24 cellular contexts compared by ENCODE assay signal in the genomic region with DNA sequence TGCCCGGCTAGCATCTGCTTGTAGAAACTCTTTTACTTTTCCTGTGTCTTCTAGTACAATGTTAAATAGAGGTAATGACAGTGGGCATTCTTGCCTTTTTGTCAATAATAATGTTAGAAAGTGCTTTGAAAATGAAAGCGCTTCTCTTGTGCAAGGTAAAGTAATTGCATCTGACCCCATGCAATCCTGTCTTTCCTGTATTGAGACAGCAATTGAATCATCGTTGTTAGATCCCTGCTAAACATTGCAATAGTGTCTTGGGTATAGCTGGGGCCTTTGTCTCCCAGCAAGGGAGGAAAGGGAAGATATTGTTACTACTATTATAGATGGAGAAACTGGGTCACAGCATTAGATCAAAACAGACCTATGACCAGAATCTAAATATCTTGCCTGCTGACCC.
"Had no signal": no experiment of that assay in that cellular context is flagged by ENCODE, and none has a peak within 500 bp of the region (broad histone marks: within the 10 kb centered on the region; RNA-seq: fewer than 3 reads in every experiment).

No MANE protein-coding gene starts in this region.

- H3K4me1 ChIP-seq: body of pancreas, right lobe of liver, uterus had no signal

- H3K27ac ChIP-seq: body of pancreas, esophagus muscularis mucosa, gastrocnemius medialis, neutrophil, right lobe of liver, thoracic aorta, uterus had no signal

- H3K4me3 ChIP-seq: body of pancreas, esophagus muscularis mucosa, gastrocnemius medialis, right lobe of liver, thoracic aorta, uterus had no signal

- H3K36me3 Mint-ChIP-seq: activated naive CD8-positive, alpha-beta T cell; stimulated activated effector memory CD8-positive, alpha-beta T cell treated with anti-CD3 and anti-CD28 coated beads, Interleukin-12 subunit alpha, Interleukin-12 subunit beta, amount 100 ng/mL, for 72 hours; type B pancreatic cell had no signal

- H3K27ac Mint-ChIP-seq: activated CD8-positive, alpha-beta T cell treated with anti-CD3 and anti-CD28 coated beads, Interleukin-2, amount 10 ng/mL, durations not matched to agents 7 days and 5 days; activated naive CD8-positive, alpha-beta T cell; nephron; stimulated activated effector memory CD8-positive, alpha-beta T cell treated with anti-CD3 and anti-CD28 coated beads, Interleukin-12 subunit alpha, Interleukin-12 subunit beta, amount 100 ng/mL, for 72 hours; stimulated activated naive CD8-positive, alpha-beta T cell treated with anti-CD3 and anti-CD28 coated beads, Interleukin-15, Interleukin-2, amounts not matched to agents 100 ng/mL and 50 ng/mL, for 24 hours; type B pancreatic cell had no signal

- H3K36me3 ChIP-seq: esophagus muscularis mucosa, gastrocnemius medialis, neutrophil, right lobe of liver, thoracic aorta, uterus had no signal

- ATAC-seq: activated CD8-positive, alpha-beta T cell treated with anti-CD3 and anti-CD28 coated beads, Interleukin-2, amount 10 ng/mL, durations not matched to agents 7 days and 5 days; body of pancreas; gastrocnemius medialis; left ventricle myocardium superior; right lobe of liver; stimulated activated effector memory CD8-positive, alpha-beta T cell treated with anti-CD3 and anti-CD28 coated beads, Interleukin-12 subunit alpha, Interleukin-12 subunit beta, amount 100 ng/mL, for 72 hours had no signal

- H3K27me3 Mint-ChIP-seq: activated naive CD8-positive, alpha-beta T cell; stimulated activated naive CD8-positive, alpha-beta T cell treated with anti-CD3 and anti-CD28 coated beads, Interleukin-15, Interleukin-2, amounts not matched to agents 100 ng/mL and 50 ng/mL, for 24 hours had no signal

- H3K9me3 ChIP-seq: body of pancreas, esophagus muscularis mucosa, gastrocnemius medialis, neutrophil, right lobe of liver, thoracic aorta, uterus had no signal

- H3K27me3 ChIP-seq: body of pancreas, esophagus muscularis mucosa, gastrocnemius medialis, neutrophil, right lobe of liver, uterus had no signal

- H3K9me3 Mint-ChIP-seq: nephron; stimulated activated effector memory CD8-positive, alpha-beta T cell treated with anti-CD3 and anti-CD28 coated beads, Interleukin-12 subunit alpha, Interleukin-12 subunit beta, amount 100 ng/mL, for 72 hours; stimulated activated naive CD8-positive, alpha-beta T cell treated with anti-CD3 and anti-CD28 coated beads, Interleukin-15, Interleukin-2, amounts not matched to agents 100 ng/mL and 50 ng/mL, for 24 hours; type B pancreatic cell had no signal

- H3K4me3 Mint-ChIP-seq: activated CD8-positive, alpha-beta T cell treated with anti-CD3 and anti-CD28 coated beads, Interleukin-2, amount 10 ng/mL, durations not matched to agents 7 days and 5 days; activated naive CD8-positive, alpha-beta T cell; nephron; stimulated activated effector memory CD8-positive, alpha-beta T cell treated with anti-CD3 and anti-CD28 coated beads, Interleukin-12 subunit alpha, Interleukin-12 subunit beta, amount 100 ng/mL, for 72 hours; stimulated activated naive CD8-positive, alpha-beta T cell treated with anti-CD3 and anti-CD28 coated beads, Interleukin-15, Interleukin-2, amounts not matched to agents 100 ng/mL and 50 ng/mL, for 24 hours; type B pancreatic cell had no signal

- H3K4me1 Mint-ChIP-seq: nephron; stimulated activated effector memory CD8-positive, alpha-beta T cell treated with anti-CD3 and anti-CD28 coated beads, Interleukin-12 subunit alpha, Interleukin-12 subunit beta, amount 100 ng/mL, for 72 hours had no signal

- DNase-seq: activated CD4-positive, alpha-beta T cell treated with anti-CD3 and anti-CD28 coated beads, Interleukin-2, amount 50 U/mL, for 1 hour; activated CD8-positive, alpha-beta T cell treated with anti-CD3 and anti-CD28 coated beads, Interleukin-2, amount 10 ng/mL, durations not matched to agents 7 days and 5 days; activated effector memory CD4-positive, alpha-beta T cell treated with Interleukin-2 at 50 U/mL for 16 hours; activated naive CD4-positive, alpha-beta T cell treated with Interleukin-2 at 50 U/mL for 16 hours; activated T-cell treated with anti-CD3 and anti-CD28 coated beads for 4 hours; aorta; body of pancreas; caudate nucleus; gastrocnemius medialis; hippocampal formation; left ventricle myocardium superior; right lobe of liver; small intestine; stimulated activated CD4-positive, alpha-beta T cell treated with anti-CD3 and anti-CD28 coated beads, Interleukin-4, amount 100 ng/mL, for 24 hours; T-helper 2 cell; uterus had no signal
